Comparison of ENCODE assay signal across 24 cellular contexts in genomic region chrX:148535639-148536038, GRCh38.
"Had no signal": no experiment of that assay in that cellular context is flagged by ENCODE, and none has a peak within 500 bp of the region (broad histone marks: within the 10 kb centered on the region; RNA-seq: fewer than 3 reads in every experiment).

No MANE protein-coding gene starts in this region.

- DNase-seq: activated CD4-positive, alpha-beta T cell treated with anti-CD3 and anti-CD28 coated beads, Interleukin-2, amount 10 ng/mL, durations not matched to agents 24 days and 14 days; activated CD4-positive, CD25-positive, alpha-beta regulatory T cell; activated CD8-positive, alpha-beta memory T cell treated with anti-CD3 and anti-CD28 coated beads, Interleukin-2, amount 50 U/mL, for 4 hours; activated CD8-positive, alpha-beta T cell treated with anti-CD3 and anti-CD28 coated beads, Interleukin-2, amount 10 ng/mL, durations not matched to agents 7 days and 5 days; activated gamma-delta T cell treated with Interleukin-2 at 50 U/mL for 16 hours; activated T-cell treated with anti-CD3 and anti-CD28 coated beads, Interleukin-2, amount 50 U/mL, for 48 hours; amniotic stem cell; body of pancreas; central memory CD4-positive, alpha-beta T cell; colonic mucosa; esophagus squamous epithelium; foreskin melanocyte; heart right ventricle; left cardiac atrium; lower lobe of right lung; ovary; sigmoid colon; stimulated activated CD4-positive, alpha-beta T cell treated with anti-CD3 and anti-CD28 coated beads, Interleukin-1b, Interleukin-23, amount 100 ng/mL, for 48 hours; stomach; testis; upper lobe of right lung had no signal

- H3K27me3 Mint-ChIP-seq: activated CD4-positive, alpha-beta T cell treated with anti-CD3 and anti-CD28 coated beads, Interleukin-2, amount 10 ng/mL, durations not matched to agents 24 days and 14 days; activated naive CD8-positive, alpha-beta T cell had no signal

- H3K4me1 ChIP-seq: body of pancreas, colonic mucosa, esophagus squamous epithelium, heart right ventricle, lower lobe of right lung, sigmoid colon, stomach, testis, upper lobe of right lung had no signal

- H3K9me3 Mint-ChIP-seq: activated CD4-positive, alpha-beta T cell treated with anti-CD3 and anti-CD28 coated beads, Interleukin-2, amount 10 ng/mL, durations not matched to agents 24 days and 14 days had no signal

- H3K4me3 ChIP-seq: body of pancreas, colonic mucosa, esophagus squamous epithelium, heart right ventricle, lower lobe of right lung, ovary, sigmoid colon, stomach, testis, upper lobe of right lung had no signal

- H3K4me1 Mint-ChIP-seq: activated CD4-positive, alpha-beta T cell treated with anti-CD3 and anti-CD28 coated beads, Interleukin-2, amount 10 ng/mL, durations not matched to agents 24 days and 14 days; mesothelial cell of epicardium had no signal

- FAIRE-seq: TTC549 had no signal

- H3K27ac Mint-ChIP-seq: activated CD4-positive, alpha-beta T cell treated with anti-CD3 and anti-CD28 coated beads, Interleukin-2, amount 10 ng/mL, durations not matched to agents 24 days and 14 days; activated CD8-positive, alpha-beta T cell treated with anti-CD3 and anti-CD28 coated beads, Interleukin-2, amount 10 ng/mL, durations not matched to agents 7 days and 5 days; activated naive CD8-positive, alpha-beta T cell; mesothelial cell of epicardium had no signal

- H3K9me3 ChIP-seq: body of pancreas, colonic mucosa, esophagus squamous epithelium, heart right ventricle, lower lobe of right lung, ovary, sigmoid colon, stomach, testis, upper lobe of right lung had no signal

- H3K27me3 ChIP-seq: body of pancreas, colonic mucosa, esophagus squamous epithelium, heart right ventricle, ovary, sigmoid colon, stomach, testis, upper lobe of right lung had no signal

- H3K36me3 Mint-ChIP-seq: mesothelial cell of epicardium had no signal

- H3K27ac ChIP-seq: body of pancreas, colonic mucosa, esophagus squamous epithelium, heart right ventricle, lower lobe of right lung, ovary, sigmoid colon, stomach, testis, upper lobe of right lung had no signal

- H3K4me3 Mint-ChIP-seq: activated CD4-positive, alpha-beta T cell treated with anti-CD3 and anti-CD28 coated beads, Interleukin-2, amount 10 ng/mL, durations not matched to agents 24 days and 14 days; activated CD8-positive, alpha-beta T cell treated with anti-CD3 and anti-CD28 coated beads, Interleukin-2, amount 10 ng/mL, durations not matched to agents 7 days and 5 days; activated naive CD8-positive, alpha-beta T cell; mesothelial cell of epicardium had no signal

- H3K36me3 ChIP-seq: colonic mucosa, esophagus squamous epithelium, heart right ventricle, lower lobe of right lung, ovary, sigmoid colon, stomach, upper lobe of right lung had no signal

- ATAC-seq: activated CD8-positive, alpha-beta T cell treated with anti-CD3 and anti-CD28 coated beads, Interleukin-2, amount 10 ng/mL, durations not matched to agents 7 days and 5 days; body of pancreas; heart right ventricle; left cardiac atrium; lower lobe of right lung; upper lobe of right lung had no signal
